Comparison of ENCODE assay signal across 1 cellular context in genomic region chr19:19486343-19487076, GRCh38.
TF ChIP-seq lines count a peak whose summit lies in the region.

No MANE protein-coding gene starts in this region.

TF ChIP-seq in GM23338, 12 proteins besides CTCF, POLR2A, EP300 and RAD21:
- no peak for TF ChIP-seq ZNF462 (CRISPR knock-in tag; IDR thresholded peaks at IDR 0.05)
- TF ChIP-seq NANOG (IDR thresholded peaks at IDR 0.05; ENCODE audit: borderline replicate concordance) = no peak
- no peak for TF ChIP-seq ETS1 (IDR thresholded peaks at IDR 0.05)
- TF ChIP-seq ZNF114 (CRISPR knock-in tag; IDR thresholded peaks at IDR 0.05) = no peak
- TF ChIP-seq POLR2AphosphoS5 (IDR thresholded peaks at IDR 0.05; ENCODE audit: low read depth) = no peak
- TF ChIP-seq JUNB (IDR thresholded peaks at IDR 0.05; ENCODE audit: unreplicated experiment) = no peak
- TF ChIP-seq EZH2phosphoT487 (IDR thresholded peaks at IDR 0.05; ENCODE audit: unreplicated experiment) = no peak
- TF ChIP-seq EZH2 (IDR thresholded peaks at IDR 0.05; ENCODE audit: low read depth, unreplicated experiment) = no peak
- TF ChIP-seq REST (IDR thresholded peaks at IDR 0.05; ENCODE audit: unreplicated experiment) = no peak
- no peak for TF ChIP-seq STAT1 (IDR thresholded peaks at IDR 0.05; ENCODE audit: unreplicated experiment)
- no peak for TF ChIP-seq ZNF331 (CRISPR knock-in tag; IDR thresholded peaks at IDR 0.05; ENCODE audit: low read depth)
- no peak for TF ChIP-seq CREB1 (CRISPR knock-in tag; IDR thresholded peaks at IDR 0.05; ENCODE audit: low read depth)
